9 cellular contexts compared by ENCODE assay signal in genomic region chr13:30551194-30551593, GRCh38.
DNase-seq lines count a peak whose midpoint lies in the region; ATAC-seq and TF ChIP-seq lines count a peak whose summit lies in the region.
"Had no signal": no experiment of that assay in that cellular context is flagged by ENCODE, and none has a peak within 500 bp of the region (broad histone marks: within the 10 kb centered on the region; RNA-seq: fewer than 3 reads in every experiment).

No MANE protein-coding gene starts in this region.

- ATAC-seq in gastroesophageal sphincter: no peak

- intact Hi-C loops in testis (cut with DNase I; ENCODE audit: low total_unique reads): no loop called here

- H3K4me3 ChIP-seq in fibroblast of pulmonary artery (replicated peaks; ENCODE audit: low read depth, low read length) (no peak overlapping the region), testis (no peak overlapping the region), gastroesophageal sphincter (no peak overlapping the region)
- H3K4me3 ChIP-seq: BLaER1 treated with 17β-estradiol and CSF1 and Interleukin-3, amounts not matched to agents 10 nM and 100 nM had no signal

- H3K36me3 ChIP-seq in testis (ENCODE audit: low read depth, missing control alignments) (no peaks in the 10 kb centered on the region), gastroesophageal sphincter (no peaks in the 10 kb centered on the region)
- H3K36me3 ChIP-seq: BLaER1 treated with 17β-estradiol and CSF1 and Interleukin-3, amounts not matched to agents 10 nM and 100 nM had no signal

- peak; percentile 23 for DNase-seq in NCI-H2107 treated with DMSO at 0.1 percent for 48 hours (lab: John Stamatoyannopoulos, UW; ENCODE audit: unreplicated experiment)
- DNase-seq in NCI-H2107 (lab: John Stamatoyannopoulos, UW): no peak
- DNase-seq in HFFc6: peak; percentile 47
- peak; percentile 48 for DNase-seq in RPMI7951 (ENCODE audit: low read depth)
- peak; percentile 56 for DNase-seq in fibroblast of pulmonary artery (ENCODE audit: low read depth)
- no peak for DNase-seq in testis
- DNase-seq in ureter (ENCODE audit: low spot score): no peak

- H3K4me1 Mint-ChIP-seq in HFFc6 (ENCODE audit: low read depth): 0 out of 2 replicates have a peak, but pooled peaks cover 6% of the 10 kb centered on the region

- no peak for TF ChIP-seq EP300 in gastroesophageal sphincter (IDR thresholded peaks at IDR 0.05)

- H3K4me1 ChIP-seq in testis (no peaks in the 10 kb centered on the region), gastroesophageal sphincter (no peaks in the 10 kb centered on the region)

- H3K9me3 Mint-ChIP-seq in HFFc6: no peaks in the 10 kb centered on the region

- no peaks in the 10 kb centered on the region for H3K9me3 ChIP-seq in testis
- no peaks in the 10 kb centered on the region for H3K9me3 ChIP-seq in gastroesophageal sphincter

- WGBS in testis, 2 donors: 77 to 78% methylated on average over 2 of the region's 2 CpGs
- 50 to 67% methylated on average over 2 of the region's 2 CpGs for WGBS in gastroesophageal sphincter (ENCODE audit: low coverage in 1 of 2), 2 donors

- H3K27ac ChIP-seq in testis: no peak overlapping the region
- no peak overlapping the region for H3K27ac ChIP-seq in gastroesophageal sphincter
- H3K27ac ChIP-seq: BLaER1 treated with 17β-estradiol and CSF1 and Interleukin-3, amounts not matched to agents 10 nM and 100 nM had no signal

- no peak overlapping the region for H3K4me3 Mint-ChIP-seq in HFFc6

- TF ChIP-seq CTCF in HFFc6 (IDR thresholded peaks at IDR 0.05) (peak; percentile 65), fibroblast of pulmonary artery (IDR thresholded peaks at IDR 0.05; ENCODE audit: low read length, missing control alignments) (peak; percentile 30), testis (IDR thresholded peaks at IDR 0.05) (peak in 2 of 3 experiments; percentile 6 to 13), gastroesophageal sphincter (IDR thresholded peaks at IDR 0.05) (peak in 1 of 4 experiments; percentile 22)

- TF ChIP-seq POLR2A in testis (IDR thresholded peaks at IDR 0.05) (no peak), gastroesophageal sphincter (IDR thresholded peaks at IDR 0.05) (no peak)

- H3K36me3 Mint-ChIP-seq in HFFc6 (ENCODE audit: low read depth): no peaks in the 10 kb centered on the region

- H3K27me3 ChIP-seq in testis (no peaks in the 10 kb centered on the region), gastroesophageal sphincter (no peaks in the 10 kb centered on the region)
- H3K27me3 ChIP-seq: BLaER1 treated with 17β-estradiol and CSF1 and Interleukin-3, amounts not matched to agents 10 nM and 100 nM had no signal

- no peaks in the 10 kb centered on the region for H3K27me3 Mint-ChIP-seq in HFFc6 (ENCODE audit: insufficient read depth)

- no peak overlapping the region for H3K27ac Mint-ChIP-seq in HFFc6

Comparison
In these comparisons a context has a peak if more than half of its experiments do, and no peak if none do; other contexts are left out.
1. DNase-seq: peak in NCI-H2107 treated with DMSO at 0.1 percent for 48 hours (single experiment), HFFc6 (single experiment), RPMI7951 (single experiment) and fibroblast of pulmonary artery (single experiment); none in NCI-H2107 (single experiment), testis (single experiment) and ureter (single experiment).